ENCODE assay signal across 19 cellular contexts in genomic region chr21:38774586-38775285, GRCh38.
"Had no signal": no experiment of that assay in that cellular context is flagged by ENCODE, and none has a peak within 500 bp of the region (broad histone marks: within the 10 kb centered on the region; RNA-seq: fewer than 3 reads in every experiment).

No MANE protein-coding gene starts in this region.

- DNase-seq: activated B cell treated with CpG ODN at 0.5 μM for 24 hours; activated CD4-positive, alpha-beta memory T cell treated with anti-CD3 and anti-CD28 coated beads, Interleukin-2, amount 10 ng/mL, durations not matched to agents 7 days and 5 days; activated CD4-positive, alpha-beta T cell treated with anti-CD3 and anti-CD28 coated beads for 48 hours; activated CD8-positive, alpha-beta memory T cell treated with anti-CD3 and anti-CD28 coated beads, Interleukin-2, amount 10 ng/mL, durations not matched to agents 7 days and 5 days; activated naive CD4-positive, alpha-beta T cell treated with anti-CD3 and anti-CD28 coated beads for 36 hours; aorta; cerebellar nuclear complex; effector CD8-positive, alpha-beta T cell; hippocampal formation; left cardiac atrium; nephron progenitor cell; nucleus accumbens; posterior cingulate gyrus; stimulated activated CD4-positive, alpha-beta T cell treated with anti-CD3 and anti-CD28 coated beads, Interleukin-2, amount 100 ng/mL, for 24 hours; stimulated activated naive CD4-positive, alpha-beta T cell treated with Interleukin-2 at 50 U/mL for 16 hours; T-cell had no signal

- H3K4me3 ChIP-seq: lung had no signal

- ATAC-seq: activated CD8-positive, alpha-beta memory T cell treated with anti-CD3 and anti-CD28 coated beads, Interleukin-2, amount 10 ng/mL, durations not matched to agents 7 days and 5 days; activated T-helper 17 cell treated with anti-CD3 and anti-CD28 coated beads, Interleukin-2, amount 50 U/mL, for 72 hours; esophagus mucosa; left cardiac atrium; T-cell had no signal
